33 cellular contexts compared by ENCODE assay signal in genomic region chr11:31102316-31102715, GRCh38.
DNase-seq lines count a peak whose midpoint lies in the region; ATAC-seq, FAIRE-seq and TF ChIP-seq lines count a peak whose summit lies in the region.
"Had no signal": no experiment of that assay in that cellular context is flagged by ENCODE, and none has a peak within 500 bp of the region (broad histone marks: within the 10 kb centered on the region; RNA-seq: fewer than 3 reads in every experiment).

No MANE protein-coding gene starts in this region.

- intact Hi-C loops in right lobe of liver (cut with DNase I) (no loop called here), HepG2 (cut with micrococcal nuclease; ENCODE audit: unreplicated experiment) (loop anchor here (10.0 kb wide), 1 partner anchor 242 kb away; no protein-coding TSS in a partner anchor)

- no peak for TF ChIP-seq EP300 in HepG2 (IDR thresholded peaks at IDR 0.05; ENCODE audit: low read depth in 2 of 2, low read length in 2 of 2)
- TF ChIP-seq EP300 in HepG2 (CRISPR knock-in tag; IDR thresholded peaks at IDR 0.05; ENCODE audit: borderline replicate concordance): no peak

- H3K79me2 ChIP-seq in HepG2 (ENCODE audit: insufficient read depth, low read length): no peaks in the 10 kb centered on the region

- no peak overlapping the region for H3K4me3 ChIP-seq in right lobe of liver
- H3K4me3 ChIP-seq in HepG2 (replicated peaks in 1 of 3; ENCODE audit: insufficient read depth in 1 of 3, low read depth in 2 of 3, low read length in 3 of 3): no peak overlapping the region
- H3K4me3 ChIP-seq: A549; BLaER1; BLaER1 treated with 17β-estradiol and CSF1 and Interleukin-3, amounts not matched to agents 10 nM and 100 nM had no signal

- no peak for TF ChIP-seq CTCF in right lobe of liver (IDR thresholded peaks at IDR 0.05)
- no peak for TF ChIP-seq CTCF in HepG2 (CRISPR knock-in tag; IDR thresholded peaks at IDR 0.05)

- H4K20me1 ChIP-seq in HepG2 (ENCODE audit: insufficient read depth, low read length): no peaks in the 10 kb centered on the region
- H4K20me1 ChIP-seq: BLaER1; BLaER1 treated with 17β-estradiol and CSF1 and Interleukin-3, amounts not matched to agents 10 nM and 100 nM had no signal

- BruUV-seq in HepG2 (replicated peaks; lab: Mats Ljungman, UMichigan): no TSS peak

- no peak overlapping the region for H3K4me2 ChIP-seq in HepG2 (ENCODE audit: low read depth, low read length)
- H3K4me2 ChIP-seq: A549; BLaER1; BLaER1 treated with 17β-estradiol and CSF1 and Interleukin-3, amounts not matched to agents 10 nM and 100 nM had no signal

- H3K4me1 ChIP-seq in right lobe of liver: peaks cover 0 to 8% (median 1%) of the 10 kb centered on the region in 4 donors
- no peaks in the 10 kb centered on the region for H3K4me1 ChIP-seq in HepG2 (ENCODE audit: insufficient read depth, low read length)
- H3K4me1 ChIP-seq: A549; BE2C; BLaER1; BLaER1 treated with 17β-estradiol and CSF1 and Interleukin-3, amounts not matched to agents 10 nM and 100 nM; Caco-2 had no signal

- DNase-seq in right lobe of liver (no peak), HepG2 (ENCODE audit: low spot score) (no peak), HuH-7.5 (ENCODE audit: low spot score) (peak; percentile 7), left lobe of liver (ENCODE audit: low spot score) (no peak)
- DNase-seq: 8988T; ACHN; AML-193; BE2C; C1 segment of cervical spinal cord; Caco-2; Calu3; CD4-positive, alpha-beta memory T cell; CD4-positive, alpha-beta T cell; CD4-positive, CD25-positive, alpha-beta regulatory T cell; CD8-positive, alpha-beta memory T cell; CD8-positive, alpha-beta T cell; COR-L47; DMS 273 treated with DMSO at 0.1 percent for 48 hours; DMS153; DMS53; DMS79; DMS79 treated with DMSO at 0.1 percent for 48 hours; DND-41; EL had no signal

- H3K27me3 ChIP-seq in right lobe of liver: no peaks in the 10 kb centered on the region
- H3K27me3 ChIP-seq in HepG2 (ENCODE audit: control insufficient read depth in 1 of 2, insufficient read depth in 2 of 2, low read length in 2 of 2): no peaks in the 10 kb centered on the region; a peak in 1 of 5 replicates
- H3K27me3 ChIP-seq: BE2C; BLaER1; BLaER1 treated with 17β-estradiol and CSF1 and Interleukin-3, amounts not matched to agents 10 nM and 100 nM had no signal

- ATAC-seq in right lobe of liver (peak; percentile 27 to 73 (median 49)), HepG2 (no peak), left lobe of liver (peak; percentile 34), GM21619 (IDR thresholded peaks at IDR 0.05; ENCODE audit: unreplicated experiment) (no peak), HG02981 (IDR thresholded peaks at IDR 0.05; ENCODE audit: unreplicated experiment) (no peak)
- ATAC-seq: A549; CD8-positive, alpha-beta T cell had no signal

- CTCF ChIA-PET in HepG2 (lab: Yijun Ruan, JAX; ENCODE audit: low intra/inter-chr PET ratio, low total read pairs): no interaction called here

- H3K36me3 ChIP-seq in right lobe of liver (no peaks in the 10 kb centered on the region), HepG2 (replicated peaks in 1 of 2; ENCODE audit: control insufficient read depth in 1 of 2, insufficient read depth in 2 of 2, low read length in 2 of 2) (no peaks in the 10 kb centered on the region)
- H3K36me3 ChIP-seq: BE2C; BLaER1; BLaER1 treated with 17β-estradiol and CSF1 and Interleukin-3, amounts not matched to agents 10 nM and 100 nM had no signal

- TF ChIP-seq POLR2A in right lobe of liver (IDR thresholded peaks at IDR 0.05): no peak
- no peak for TF ChIP-seq POLR2A in HepG2 (IDR thresholded peaks at IDR 0.05; ENCODE audit: insufficient read depth in 1 of 2, low read depth in 2 of 2, low read length in 2 of 2)

- no peak overlapping the region for H2AFZ ChIP-seq in HepG2 (ENCODE audit: low read length)

- FAIRE-seq in HepG2 (lab: Jason Lieb, UNC): no peak
- FAIRE-seq: A204.1, A549, D721Med had no signal

- no peak for TF ChIP-seq RAD21 in HepG2 (CRISPR knock-in tag; IDR thresholded peaks at IDR 0.05)

- H3K9me3 ChIP-seq in right lobe of liver: no peaks in the 10 kb centered on the region
- H3K9me3 ChIP-seq in HepG2 (ENCODE audit: low read length): no peaks in the 10 kb centered on the region
- H3K9me3 ChIP-seq: A549; BE2C; BLaER1; BLaER1 treated with 17β-estradiol and CSF1 and Interleukin-3, amounts not matched to agents 10 nM and 100 nM; Caco-2 had no signal

- H3K27ac ChIP-seq in right lobe of liver: no peak overlapping the region
- H3K27ac ChIP-seq in HepG2 (ENCODE audit: extremely low read length, insufficient read depth, low read length): no peak overlapping the region
- H3K27ac ChIP-seq: 22Rv1; A549; BLaER1; BLaER1 treated with 17β-estradiol and CSF1 and Interleukin-3, amounts not matched to agents 10 nM and 100 nM; C4-2B had no signal

- in situ Hi-C loops in HepG2 (cut with HindIII; ENCODE audit: extremely low pct_ligation_motif_present, low pct_unique_long_range_greater_than_20kb): no loop called here

- POLR2A ChIA-PET in HepG2 (lab: Yijun Ruan, JAX): no interaction called here

- no peak overlapping the region for H3K9ac ChIP-seq in HepG2 (ENCODE audit: insufficient read depth, low read depth, low read length)
- H3K9ac ChIP-seq: BLaER1; BLaER1 treated with 17β-estradiol and CSF1 and Interleukin-3, amounts not matched to agents 10 nM and 100 nM had no signal

TF ChIP-seq in HepG2, 621 proteins besides CTCF, POLR2A, EP300 and RAD21:
- TF ChIP-seq ZNF720 (CRISPR knock-in tag; IDR thresholded peaks at IDR 0.05): no peak
- TF ChIP-seq HIVEP1 (CRISPR knock-in tag; IDR thresholded peaks at IDR 0.05): no peak
- TF ChIP-seq ZNF382 (CRISPR knock-in tag; IDR thresholded peaks at IDR 0.05; ENCODE audit: borderline replicate concordance): no peak
- no peak for TF ChIP-seq GATAD1 (CRISPR knock-in tag; IDR thresholded peaks at IDR 0.05)
- no peak for TF ChIP-seq SP2 (CRISPR knock-in tag; IDR thresholded peaks at IDR 0.05)
- TF ChIP-seq SRSF1 (optimal IDR thresholded peaks at IDR 0.05; ENCODE audit: low read depth, low read length): no peak
- TF ChIP-seq HNF4A (CRISPR knock-in tag; IDR thresholded peaks at IDR 0.05): no peak
- TF ChIP-seq KAT7 (CRISPR knock-in tag; IDR thresholded peaks at IDR 0.05; ENCODE audit: borderline replicate concordance): no peak
- TF ChIP-seq MXI1 (IDR thresholded peaks at IDR 0.05; ENCODE audit: borderline replicate concordance, low read depth, low read length): no peak
- no peak for TF ChIP-seq TOE1 (CRISPR knock-in tag; IDR thresholded peaks at IDR 0.05)
- no peak for TF ChIP-seq PHF8 (CRISPR knock-in tag; IDR thresholded peaks at IDR 0.05)
- TF ChIP-seq ZMYM4 (CRISPR knock-in tag; IDR thresholded peaks at IDR 0.05): no peak
- no peak for TF ChIP-seq MED13 (CRISPR knock-in tag; IDR thresholded peaks at IDR 0.05)
- TF ChIP-seq ZSCAN9 (CRISPR knock-in tag; IDR thresholded peaks at IDR 0.05; ENCODE audit: borderline replicate concordance): no peak
- TF ChIP-seq ZNF557 (CRISPR knock-in tag; IDR thresholded peaks at IDR 0.05): no peak
- TF ChIP-seq TFDP2 (CRISPR knock-in tag; IDR thresholded peaks at IDR 0.05): no peak
- TF ChIP-seq ASH2L (IDR thresholded peaks at IDR 0.05; ENCODE audit: insufficient read length, low read depth, low read length): no peak
- no peak for TF ChIP-seq ZBTB37 (CRISPR knock-in tag; IDR thresholded peaks at IDR 0.05)
- no peak for TF ChIP-seq ZNF691 (CRISPR knock-in tag; IDR thresholded peaks at IDR 0.05; ENCODE audit: borderline replicate concordance, low read depth)
- TF ChIP-seq ZNF550 (CRISPR knock-in tag; IDR thresholded peaks at IDR 0.05; ENCODE audit: borderline replicate concordance): no peak

Comparison
In these comparisons a context has a peak if more than half of its experiments do, and no peak if none do; other contexts are left out.
1. ATAC-seq: peak in right lobe of liver (4 of 4) and left lobe of liver (single experiment); none in HepG2 (single experiment), GM21619 (single experiment) and HG02981 (single experiment).